23 cellular contexts compared by ENCODE assay signal in genomic region chr5:94094793-94095441, GRCh38.
"Had no signal": no experiment of that assay in that cellular context is flagged by ENCODE, and none has a peak within 500 bp of the region (broad histone marks: within the 10 kb centered on the region; RNA-seq: fewer than 3 reads in every experiment).

No MANE protein-coding gene starts in this region.

- H3K4me1 ChIP-seq: colonic mucosa, esophagus squamous epithelium, suprapubic skin had no signal

- H3K36me3 Mint-ChIP-seq: type B pancreatic cell had no signal

- H3K27me3 ChIP-seq: colonic mucosa, esophagus squamous epithelium, suprapubic skin had no signal

- ATAC-seq: activated CD8-positive, alpha-beta T cell treated with anti-CD3 and anti-CD28 coated beads for 36 hours; activated T-cell treated with anti-CD3 and anti-CD28 coated beads, Interleukin-2, amount 50 U/mL, for 72 hours had no signal

- H3K4me3 ChIP-seq: colonic mucosa, esophagus squamous epithelium, smooth muscle cell, suprapubic skin had no signal

- H3K4me2 ChIP-seq: smooth muscle cell had no signal

- H3K4me1 Mint-ChIP-seq: nephron had no signal

- H3K27ac ChIP-seq: colonic mucosa, esophagus squamous epithelium, suprapubic skin had no signal

- DNase-seq: activated CD4-positive, alpha-beta T cell treated with anti-CD3 and anti-CD28 coated beads for 4 hours; activated CD8-positive, alpha-beta memory T cell treated with anti-CD3 and anti-CD28 coated beads, Interleukin-2, amount 50 U/mL, for 4 hours; activated CD8-positive, alpha-beta T cell treated with anti-CD3 and anti-CD28 coated beads for 36 hours; activated gamma-delta T cell treated with Interleukin-2 at 50 U/mL for 16 hours; activated naive CD8-positive, alpha-beta T cell treated with anti-CD3 and anti-CD28 coated beads, Interleukin-2, amount 10 ng/mL, durations not matched to agents 7 days and 5 days; activated T-cell treated with anti-CD3 and anti-CD28 coated beads, Interleukin-2, amount 50 U/mL, for 72 hours; central memory CD4-positive, alpha-beta T cell; colonic mucosa; esophagus squamous epithelium; glutamatergic neuron; kidney glomerular epithelial cell; mesenchymal stem cell; nucleus accumbens; right cardiac atrium; stimulated activated CD4-positive, alpha-beta T cell treated with anti-CD3 and anti-CD28 coated beads, Interleukin-4, amount 100 ng/mL, for 4 hours; stimulated activated CD8-positive, alpha-beta memory T cell treated with anti-CD3 and anti-CD28 coated beads, Interleukin-4, amount 100 ng/mL, for 48 hours; T1000 had no signal

- H3K27me3 Mint-ChIP-seq: activated CD8-positive, alpha-beta T cell treated with anti-CD3 and anti-CD28 coated beads for 36 hours; activated naive CD8-positive, alpha-beta T cell treated with anti-CD3 and anti-CD28 coated beads, Interleukin-2, amount 10 ng/mL, durations not matched to agents 7 days and 5 days; brain; stimulated activated naive CD8-positive, alpha-beta T cell treated with anti-CD3 and anti-CD28 coated beads, Interleukin-15, Interleukin-2, amounts not matched to agents 100 ng/mL and 50 ng/mL, for 24 hours; type B pancreatic cell had no signal

- H3K9me3 ChIP-seq: colonic mucosa, esophagus squamous epithelium had no signal

- H3K27ac Mint-ChIP-seq: activated CD8-positive, alpha-beta T cell treated with anti-CD3 and anti-CD28 coated beads for 36 hours; activated naive CD8-positive, alpha-beta T cell treated with anti-CD3 and anti-CD28 coated beads, Interleukin-2, amount 10 ng/mL, durations not matched to agents 7 days and 5 days; activated T-cell treated with anti-CD3 and anti-CD28 coated beads, Interleukin-2, amount 50 U/mL, for 72 hours; brain; nephron; stimulated activated naive CD8-positive, alpha-beta T cell treated with anti-CD3 and anti-CD28 coated beads, Interleukin-15, Interleukin-2, amounts not matched to agents 100 ng/mL and 50 ng/mL, for 24 hours; type B pancreatic cell had no signal

- H3K4me3 Mint-ChIP-seq: activated CD8-positive, alpha-beta T cell treated with anti-CD3 and anti-CD28 coated beads for 36 hours; activated naive CD8-positive, alpha-beta T cell treated with anti-CD3 and anti-CD28 coated beads, Interleukin-2, amount 10 ng/mL, durations not matched to agents 7 days and 5 days; activated T-cell treated with anti-CD3 and anti-CD28 coated beads, Interleukin-2, amount 50 U/mL, for 72 hours; brain; nephron; stimulated activated naive CD8-positive, alpha-beta T cell treated with anti-CD3 and anti-CD28 coated beads, Interleukin-15, Interleukin-2, amounts not matched to agents 100 ng/mL and 50 ng/mL, for 24 hours; type B pancreatic cell had no signal

- H3K36me3 ChIP-seq: colonic mucosa, esophagus squamous epithelium, suprapubic skin had no signal
